2 cellular contexts compared by ENCODE assay signal in the genomic region with DNA sequence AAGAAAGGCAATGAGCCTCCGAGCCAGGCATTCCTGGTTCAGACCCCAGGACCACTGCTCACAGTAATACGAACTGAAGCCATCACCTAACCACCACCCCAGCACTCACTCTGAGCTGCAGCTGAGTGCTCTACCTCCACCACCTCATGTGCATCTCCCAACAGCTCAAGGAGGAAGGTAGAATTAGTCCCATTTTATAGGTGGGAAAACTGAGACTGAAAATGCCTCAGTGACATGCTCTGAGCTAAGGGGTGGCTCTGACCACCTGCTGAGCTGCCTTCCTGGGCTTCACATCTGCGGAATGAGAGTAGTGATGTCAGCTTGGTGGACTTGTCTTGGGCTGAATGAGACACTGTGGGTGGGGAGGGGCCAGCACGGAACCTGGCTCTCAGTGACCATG.
TF ChIP-seq lines count a peak whose summit lies in the region.

No MANE protein-coding gene starts in this region.

TF ChIP-seq in HepG2, 621 proteins besides CTCF, POLR2A, EP300 and RAD21:
- TF ChIP-seq RORA (CRISPR knock-in tag; IDR thresholded peaks at IDR 0.05), result no peak
- peak; percentile 57 for TF ChIP-seq ZNF629 (CRISPR knock-in tag; conservative IDR thresholded peaks at IDR 0.05)

TF ChIP-seq in H1, 55 proteins besides CTCF, POLR2A, EP300 and RAD21:
- no peak for TF ChIP-seq SIX5 (IDR thresholded peaks at IDR 0.05; ENCODE audit: low read depth, low read length)
- TF ChIP-seq RXRA (IDR thresholded peaks at IDR 0.05; ENCODE audit: insufficient read depth, low read depth, low read length), result no peak
- peak; percentile 77; the same call in 1 of the 2 replicates for TF ChIP-seq KDM1A (IDR thresholded peaks at IDR 0.05; ENCODE audit: borderline replicate concordance, low read length)
- TF ChIP-seq RBBP5 (IDR thresholded peaks at IDR 0.05; ENCODE audit: borderline replicate concordance, low read depth, low read length), result no peak
- TF ChIP-seq, protein P1, sequence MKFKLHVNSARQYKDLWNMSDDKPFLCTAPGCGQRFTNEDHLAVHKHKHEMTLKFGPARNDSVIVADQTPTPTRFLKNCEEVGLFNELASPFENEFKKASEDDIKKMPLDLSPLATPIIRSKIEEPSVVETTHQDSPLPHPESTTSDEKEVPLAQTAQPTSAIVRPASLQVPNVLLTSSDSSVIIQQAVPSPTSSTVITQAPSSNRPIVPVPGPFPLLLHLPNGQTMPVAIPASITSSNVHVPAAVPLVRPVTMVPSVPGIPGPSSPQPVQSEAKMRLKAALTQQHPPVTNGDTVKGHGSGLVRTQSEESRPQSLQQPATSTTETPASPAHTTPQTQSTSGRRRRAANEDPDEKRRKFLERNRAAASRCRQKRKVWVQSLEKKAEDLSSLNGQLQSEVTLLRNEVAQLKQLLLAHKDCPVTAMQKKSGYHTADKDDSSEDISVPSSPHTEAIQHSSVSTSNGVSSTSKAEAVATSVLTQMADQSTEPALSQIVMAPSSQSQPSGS (IDR thresholded peaks at IDR 0.05; ENCODE audit: low read length), result no peak
- no peak for TF ChIP-seq MAX (IDR thresholded peaks at IDR 0.05)
- no peak for TF ChIP-seq TCF12 (IDR thresholded peaks at IDR 0.05; ENCODE audit: low read depth, low read length)
